In genomic region chr14:104933721-104934379, GRCh38 we compare ENCODE assay signal across 8 cellular contexts. TPM values are rescaled to one million over a fixed set of nuclear protein-coding genes. Genes with fewer than 3 reads are reported as not detected.
DNase-seq lines count a peak whose midpoint lies in the region; ATAC-seq and TF ChIP-seq lines count a peak whose summit lies in the region.

No MANE protein-coding gene starts in this region.

- H3K4me1 ChIP-seq in cardiac muscle cell (ENCODE audit: low read depth) (peaks cover 15% of the 10 kb centered on the region), vagina (peaks cover 30% of the 10 kb centered on the region)

- H3K27ac ChIP-seq in cardiac muscle cell, result no peak overlapping the region
- peak overlapping the region; percentile 7 to 68 for H3K27ac ChIP-seq in coronary artery
- peak overlapping the region; percentile 71 for H3K27ac ChIP-seq in vagina

- no peak for TF ChIP-seq POLR2A in vagina (IDR thresholded peaks at IDR 0.05)

- intact Hi-C loops in Right ventricle myocardium inferior (cut with DNase I), result loop anchor here (2.0 kb wide), 1 partner anchor 33 kb away; no protein-coding TSS in a partner anchor
- intact Hi-C loops in vagina (cut with DNase I), result loop anchor here (5.0 kb wide), 1 partner anchor 33 kb away; no protein-coding TSS in a partner anchor

- H3K36me3 ChIP-seq in cardiac muscle cell (no peaks in the 10 kb centered on the region), vagina (peaks cover 0 to 1% of the 10 kb centered on the region in 2 donors)

- H3K27me3 ChIP-seq in cardiac muscle cell (peaks cover 82% of the 10 kb centered on the region), vagina (no peaks in the 10 kb centered on the region)

- H3K4me3 ChIP-seq in cardiac muscle cell, result peak overlapping the region; percentile 38
- H3K4me3 ChIP-seq in coronary artery, result peak overlapping the region; percentile 63
- H3K4me3 ChIP-seq in vagina, result peak overlapping the region; percentile 57 to 61

- ATAC-seq in Right ventricle myocardium inferior (no peak), GM18861 (IDR thresholded peaks at IDR 0.05; ENCODE audit: unreplicated experiment) (no peak)

- TF ChIP-seq CTCF in cardiac muscle cell (IDR thresholded peaks at IDR 0.05; ENCODE audit: low read depth, low read length) (no peak), coronary artery (IDR thresholded peaks at IDR 0.05) (no peak), vagina (IDR thresholded peaks at IDR 0.05) (no peak)

- H3K9me3 ChIP-seq in cardiac muscle cell (ENCODE audit: low read depth) (no peaks in the 10 kb centered on the region), vagina (no peaks in the 10 kb centered on the region)

- DNase-seq in cardiac muscle cell (ENCODE audit: low read depth in 1 of 2, low spot score in 1 of 2) (no peak), Right ventricle myocardium inferior (ENCODE audit: missing footprints) (no peak), coronary artery (ENCODE audit: low spot score) (no peak), mesenteric fat pad (ENCODE audit: low spot score) (peak; percentile 89), vagina (ENCODE audit: extremely low spot score in 2 of 2) (no peak), COLO829 (ENCODE audit: low spot score) (no peak)
- DNase-seq in stimulated activated CD4-positive, alpha-beta T cell treated with anti-CD3 and anti-CD28 coated beads, Interleukin-1b, Interleukin-23, amount 100 ng/mL, for 48 hours, result no peak

RNA-seq across cellular contexts. Expression of gene PLD4, which starts 9.2 kb away (rescaled TPM):
- total RNA-seq in cardiac muscle cell (0.11 and 0.54 TPM in 2 replicates), Right ventricle myocardium inferior (not detected), mesenteric fat pad (0.06 TPM), vagina (not detected)
- polyA plus RNA-seq in cardiac muscle cell, result 0.07 and 1.7 TPM in 2 replicates

RNA-seq across cellular contexts. Expression of gene AHNAK2, which starts 44.3 kb away (rescaled TPM):
- total RNA-seq in cardiac muscle cell (59.3 and 78.0 TPM in 2 replicates), Right ventricle myocardium inferior (2.5 TPM), mesenteric fat pad (15.7 TPM), vagina (180 TPM)
- polyA plus RNA-seq in cardiac muscle cell, result 17.8 and 18.8 TPM in 2 replicates

RNA-seq across cellular contexts. Expression of gene CLBA1, which starts 51.7 kb away (rescaled TPM):
- 15.5 and 20.9 TPM in 2 replicates for total RNA-seq in cardiac muscle cell
- polyA plus RNA-seq in cardiac muscle cell, result 13.4 and 20.4 TPM in 2 replicates
- 1.9 TPM for total RNA-seq in Right ventricle myocardium inferior
- total RNA-seq in mesenteric fat pad, result 2.8 TPM
- total RNA-seq in vagina, result 4.7 TPM
